1 cellular context compared by ENCODE assay signal in the genomic region with DNA sequence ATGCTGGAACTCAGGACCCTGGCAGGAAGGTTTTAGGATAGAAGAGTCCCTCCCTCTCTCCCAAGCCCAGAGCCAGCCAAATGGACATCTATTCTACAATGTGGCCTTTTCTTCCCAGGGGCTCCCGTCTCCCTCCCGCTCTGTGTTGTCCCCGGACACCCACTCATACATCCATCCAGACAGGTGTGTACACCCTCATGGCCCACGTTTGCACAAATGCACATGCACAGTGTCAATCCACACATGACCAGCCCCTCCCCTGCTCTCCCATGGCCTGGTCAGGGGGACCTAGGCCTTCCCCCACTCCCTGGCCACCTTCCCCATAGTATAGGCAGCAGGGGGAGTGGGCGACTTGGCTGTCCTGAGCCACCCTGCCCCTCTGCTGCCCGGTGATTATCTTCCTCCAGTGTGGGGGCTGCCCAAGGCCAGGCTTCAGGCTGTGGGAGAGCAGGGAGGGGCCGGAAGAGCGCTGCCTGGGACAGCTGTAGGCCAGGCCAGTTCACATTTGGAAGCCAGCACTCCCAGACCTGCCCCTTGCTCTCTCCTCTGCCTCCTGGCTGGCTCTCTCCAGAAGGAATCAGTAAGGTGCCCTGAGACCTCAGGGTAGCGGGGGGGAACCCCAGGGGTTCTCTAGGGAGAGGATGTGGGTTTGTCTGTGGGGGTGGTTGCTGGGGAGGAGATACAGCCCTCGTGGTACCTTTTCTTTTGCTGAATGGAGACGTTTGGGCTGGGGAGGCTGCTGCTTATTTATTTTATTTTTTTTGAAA.
TF ChIP-seq lines count a peak whose summit lies in the region.

No MANE protein-coding gene starts in this region.

TF ChIP-seq in GM12878, 131 proteins besides CTCF, POLR2A, EP300 and RAD21 (continued from another document and continues in another):
- TF ChIP-seq, protein P1, sequence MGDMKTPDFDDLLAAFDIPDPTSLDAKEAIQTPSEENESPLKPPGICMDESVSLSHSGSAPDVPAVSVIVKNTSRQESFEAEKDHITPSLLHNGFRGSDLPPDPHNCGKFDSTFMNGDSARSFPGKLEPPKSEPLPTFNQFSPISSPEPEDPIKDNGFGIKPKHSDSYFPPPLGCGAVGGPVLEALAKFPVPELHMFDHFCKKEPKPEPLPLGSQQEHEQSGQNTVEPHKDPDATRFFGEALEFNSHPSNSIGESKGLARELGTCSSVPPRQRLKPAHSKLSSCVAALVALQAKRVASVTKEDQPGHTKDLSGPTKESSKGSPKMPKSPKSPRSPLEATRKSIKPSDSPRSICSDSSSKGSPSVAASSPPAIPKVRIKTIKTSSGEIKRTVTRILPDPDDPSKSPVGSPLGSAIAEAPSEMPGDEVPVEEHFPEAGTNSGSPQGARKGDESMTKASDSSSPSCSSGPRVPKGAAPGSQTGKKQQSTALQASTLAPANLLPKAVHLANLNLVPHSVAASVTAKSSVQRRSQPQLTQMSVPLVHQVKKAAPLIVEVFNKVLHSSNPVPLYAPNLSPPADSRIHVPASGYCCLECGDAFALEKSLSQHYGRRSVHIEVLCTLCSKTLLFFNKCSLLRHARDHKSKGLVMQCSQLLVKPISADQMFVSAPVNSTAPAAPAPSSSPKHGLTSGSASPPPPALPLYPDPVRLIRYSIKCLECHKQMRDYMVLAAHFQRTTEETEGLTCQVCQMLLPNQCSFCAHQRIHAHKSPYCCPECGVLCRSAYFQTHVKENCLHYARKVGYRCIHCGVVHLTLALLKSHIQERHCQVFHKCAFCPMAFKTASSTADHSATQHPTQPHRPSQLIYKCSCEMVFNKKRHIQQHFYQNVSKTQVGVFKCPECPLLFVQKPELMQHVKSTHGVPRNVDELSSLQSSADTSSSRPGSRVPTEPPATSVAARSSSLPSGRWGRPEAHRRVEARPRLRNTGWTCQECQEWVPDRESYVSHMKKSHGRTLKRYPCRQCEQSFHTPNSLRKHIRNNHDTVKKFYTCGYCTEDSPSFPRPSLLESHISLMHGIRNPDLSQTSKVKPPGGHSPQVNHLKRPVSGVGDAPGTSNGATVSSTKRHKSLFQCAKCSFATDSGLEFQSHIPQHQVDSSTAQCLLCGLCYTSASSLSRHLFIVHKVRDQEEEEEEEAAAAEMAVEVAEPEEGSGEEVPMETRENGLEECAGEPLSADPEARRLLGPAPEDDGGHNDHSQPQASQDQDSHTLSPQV (IDR thresholded peaks at IDR 0.05) = no peak
- TF ChIP-seq SMARCA5 (IDR thresholded peaks at IDR 0.05) = no peak
- TF ChIP-seq, protein P2, sequence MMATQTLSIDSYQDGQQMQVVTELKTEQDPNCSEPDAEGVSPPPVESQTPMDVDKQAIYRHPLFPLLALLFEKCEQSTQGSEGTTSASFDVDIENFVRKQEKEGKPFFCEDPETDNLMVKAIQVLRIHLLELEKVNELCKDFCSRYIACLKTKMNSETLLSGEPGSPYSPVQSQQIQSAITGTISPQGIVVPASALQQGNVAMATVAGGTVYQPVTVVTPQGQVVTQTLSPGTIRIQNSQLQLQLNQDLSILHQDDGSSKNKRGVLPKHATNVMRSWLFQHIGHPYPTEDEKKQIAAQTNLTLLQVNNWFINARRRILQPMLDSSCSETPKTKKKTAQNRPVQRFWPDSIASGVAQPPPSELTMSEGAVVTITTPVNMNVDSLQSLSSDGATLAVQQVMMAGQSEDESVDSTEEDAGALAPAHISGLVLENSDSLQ (IDR thresholded peaks at IDR 0.05) = no peak
- no peak for TF ChIP-seq HDAC2 (IDR thresholded peaks at IDR 0.05)
- no peak for TF ChIP-seq SUZ12 (IDR thresholded peaks at IDR 0.05; ENCODE audit: unreplicated experiment)
- no peak for TF ChIP-seq KAT2A (conservative IDR thresholded peaks at IDR 0.05; ENCODE audit: control insufficient read depth, low read depth, low read length)
- TF ChIP-seq CBX5 (IDR thresholded peaks at IDR 0.05; ENCODE audit: low read depth) = no peak
- no peak for TF ChIP-seq NR2C2 (IDR thresholded peaks at IDR 0.05; ENCODE audit: borderline replicate concordance, control insufficient read depth, insufficient read length, low read depth)
- no peak for TF ChIP-seq KLF5 (IDR thresholded peaks at IDR 0.05; ENCODE audit: partially characterized antibody)
- peak; percentile 90 for TF ChIP-seq IKZF1 (conservative IDR thresholded peaks at IDR 0.05)
- no peak for TF ChIP-seq ZBED1 (IDR thresholded peaks at IDR 0.05; ENCODE audit: borderline replicate concordance)
- TF ChIP-seq, protein P3, sequence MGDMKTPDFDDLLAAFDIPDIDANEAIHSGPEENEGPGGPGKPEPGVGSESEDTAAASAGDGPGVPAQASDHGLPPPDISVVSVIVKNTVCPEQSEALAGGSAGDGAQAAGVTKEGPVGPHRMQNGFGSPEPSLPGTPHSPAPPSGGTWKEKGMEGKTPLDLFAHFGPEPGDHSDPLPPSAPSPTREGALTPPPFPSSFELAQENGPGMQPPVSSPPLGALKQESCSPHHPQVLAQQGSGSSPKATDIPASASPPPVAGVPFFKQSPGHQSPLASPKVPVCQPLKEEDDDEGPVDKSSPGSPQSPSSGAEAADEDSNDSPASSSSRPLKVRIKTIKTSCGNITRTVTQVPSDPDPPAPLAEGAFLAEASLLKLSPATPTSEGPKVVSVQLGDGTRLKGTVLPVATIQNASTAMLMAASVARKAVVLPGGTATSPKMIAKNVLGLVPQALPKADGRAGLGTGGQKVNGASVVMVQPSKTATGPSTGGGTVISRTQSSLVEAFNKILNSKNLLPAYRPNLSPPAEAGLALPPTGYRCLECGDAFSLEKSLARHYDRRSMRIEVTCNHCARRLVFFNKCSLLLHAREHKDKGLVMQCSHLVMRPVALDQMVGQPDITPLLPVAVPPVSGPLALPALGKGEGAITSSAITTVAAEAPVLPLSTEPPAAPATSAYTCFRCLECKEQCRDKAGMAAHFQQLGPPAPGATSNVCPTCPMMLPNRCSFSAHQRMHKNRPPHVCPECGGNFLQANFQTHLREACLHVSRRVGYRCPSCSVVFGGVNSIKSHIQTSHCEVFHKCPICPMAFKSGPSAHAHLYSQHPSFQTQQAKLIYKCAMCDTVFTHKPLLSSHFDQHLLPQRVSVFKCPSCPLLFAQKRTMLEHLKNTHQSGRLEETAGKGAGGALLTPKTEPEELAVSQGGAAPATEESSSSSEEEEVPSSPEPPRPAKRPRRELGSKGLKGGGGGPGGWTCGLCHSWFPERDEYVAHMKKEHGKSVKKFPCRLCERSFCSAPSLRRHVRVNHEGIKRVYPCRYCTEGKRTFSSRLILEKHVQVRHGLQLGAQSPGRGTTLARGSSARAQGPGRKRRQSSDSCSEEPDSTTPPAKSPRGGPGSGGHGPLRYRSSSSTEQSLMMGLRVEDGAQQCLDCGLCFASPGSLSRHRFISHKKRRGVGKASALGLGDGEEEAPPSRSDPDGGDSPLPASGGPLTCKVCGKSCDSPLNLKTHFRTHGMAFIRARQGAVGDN (IDR thresholded peaks at IDR 0.05) = no peak
- no peak for TF ChIP-seq PAX8 (IDR thresholded peaks at IDR 0.05)
- TF ChIP-seq, protein P4, sequence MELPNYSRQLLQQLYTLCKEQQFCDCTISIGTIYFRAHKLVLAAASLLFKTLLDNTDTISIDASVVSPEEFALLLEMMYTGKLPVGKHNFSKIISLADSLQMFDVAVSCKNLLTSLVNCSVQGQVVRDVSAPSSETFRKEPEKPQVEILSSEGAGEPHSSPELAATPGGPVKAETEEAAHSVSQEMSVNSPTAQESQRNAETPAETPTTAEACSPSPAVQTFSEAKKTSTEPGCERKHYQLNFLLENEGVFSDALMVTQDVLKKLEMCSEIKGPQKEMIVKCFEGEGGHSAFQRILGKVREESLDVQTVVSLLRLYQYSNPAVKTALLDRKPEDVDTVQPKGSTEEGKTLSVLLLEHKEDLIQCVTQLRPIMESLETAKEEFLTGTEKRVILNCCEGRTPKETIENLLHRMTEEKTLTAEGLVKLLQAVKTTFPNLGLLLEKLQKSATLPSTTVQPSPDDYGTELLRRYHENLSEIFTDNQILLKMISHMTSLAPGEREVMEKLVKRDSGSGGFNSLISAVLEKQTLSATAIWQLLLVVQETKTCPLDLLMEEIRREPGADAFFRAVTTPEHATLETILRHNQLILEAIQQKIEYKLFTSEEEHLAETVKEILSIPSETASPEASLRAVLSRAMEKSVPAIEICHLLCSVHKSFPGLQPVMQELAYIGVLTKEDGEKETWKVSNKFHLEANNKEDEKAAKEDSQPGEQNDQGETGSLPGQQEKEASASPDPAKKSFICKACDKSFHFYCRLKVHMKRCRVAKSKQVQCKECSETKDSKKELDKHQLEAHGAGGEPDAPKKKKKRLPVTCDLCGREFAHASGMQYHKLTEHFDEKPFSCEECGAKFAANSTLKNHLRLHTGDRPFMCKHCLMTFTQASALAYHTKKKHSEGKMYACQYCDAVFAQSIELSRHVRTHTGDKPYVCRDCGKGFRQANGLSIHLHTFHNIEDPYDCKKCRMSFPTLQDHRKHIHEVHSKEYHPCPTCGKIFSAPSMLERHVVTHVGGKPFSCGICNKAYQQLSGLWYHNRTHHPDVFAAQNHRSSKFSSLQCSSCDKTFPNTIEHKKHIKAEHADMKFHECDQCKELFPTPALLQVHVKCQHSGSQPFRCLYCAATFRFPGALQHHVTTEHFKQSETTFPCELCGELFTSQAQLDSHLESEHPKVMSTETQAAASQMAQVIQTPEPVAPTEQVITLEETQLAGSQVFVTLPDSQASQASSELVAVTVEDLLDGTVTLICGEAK (IDR thresholded peaks at IDR 0.05; ENCODE audit: borderline replicate concordance) = no peak
- TF ChIP-seq, protein P5, sequence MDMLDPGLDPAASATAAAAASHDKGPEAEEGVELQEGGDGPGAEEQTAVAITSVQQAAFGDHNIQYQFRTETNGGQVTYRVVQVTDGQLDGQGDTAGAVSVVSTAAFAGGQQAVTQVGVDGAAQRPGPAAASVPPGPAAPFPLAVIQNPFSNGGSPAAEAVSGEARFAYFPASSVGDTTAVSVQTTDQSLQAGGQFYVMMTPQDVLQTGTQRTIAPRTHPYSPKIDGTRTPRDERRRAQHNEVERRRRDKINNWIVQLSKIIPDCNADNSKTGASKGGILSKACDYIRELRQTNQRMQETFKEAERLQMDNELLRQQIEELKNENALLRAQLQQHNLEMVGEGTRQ (IDR thresholded peaks at IDR 0.05; ENCODE audit: borderline replicate concordance, low read depth, low read length) = no peak; the same call in 1 of the 2 replicates
- TF ChIP-seq, protein P6, sequence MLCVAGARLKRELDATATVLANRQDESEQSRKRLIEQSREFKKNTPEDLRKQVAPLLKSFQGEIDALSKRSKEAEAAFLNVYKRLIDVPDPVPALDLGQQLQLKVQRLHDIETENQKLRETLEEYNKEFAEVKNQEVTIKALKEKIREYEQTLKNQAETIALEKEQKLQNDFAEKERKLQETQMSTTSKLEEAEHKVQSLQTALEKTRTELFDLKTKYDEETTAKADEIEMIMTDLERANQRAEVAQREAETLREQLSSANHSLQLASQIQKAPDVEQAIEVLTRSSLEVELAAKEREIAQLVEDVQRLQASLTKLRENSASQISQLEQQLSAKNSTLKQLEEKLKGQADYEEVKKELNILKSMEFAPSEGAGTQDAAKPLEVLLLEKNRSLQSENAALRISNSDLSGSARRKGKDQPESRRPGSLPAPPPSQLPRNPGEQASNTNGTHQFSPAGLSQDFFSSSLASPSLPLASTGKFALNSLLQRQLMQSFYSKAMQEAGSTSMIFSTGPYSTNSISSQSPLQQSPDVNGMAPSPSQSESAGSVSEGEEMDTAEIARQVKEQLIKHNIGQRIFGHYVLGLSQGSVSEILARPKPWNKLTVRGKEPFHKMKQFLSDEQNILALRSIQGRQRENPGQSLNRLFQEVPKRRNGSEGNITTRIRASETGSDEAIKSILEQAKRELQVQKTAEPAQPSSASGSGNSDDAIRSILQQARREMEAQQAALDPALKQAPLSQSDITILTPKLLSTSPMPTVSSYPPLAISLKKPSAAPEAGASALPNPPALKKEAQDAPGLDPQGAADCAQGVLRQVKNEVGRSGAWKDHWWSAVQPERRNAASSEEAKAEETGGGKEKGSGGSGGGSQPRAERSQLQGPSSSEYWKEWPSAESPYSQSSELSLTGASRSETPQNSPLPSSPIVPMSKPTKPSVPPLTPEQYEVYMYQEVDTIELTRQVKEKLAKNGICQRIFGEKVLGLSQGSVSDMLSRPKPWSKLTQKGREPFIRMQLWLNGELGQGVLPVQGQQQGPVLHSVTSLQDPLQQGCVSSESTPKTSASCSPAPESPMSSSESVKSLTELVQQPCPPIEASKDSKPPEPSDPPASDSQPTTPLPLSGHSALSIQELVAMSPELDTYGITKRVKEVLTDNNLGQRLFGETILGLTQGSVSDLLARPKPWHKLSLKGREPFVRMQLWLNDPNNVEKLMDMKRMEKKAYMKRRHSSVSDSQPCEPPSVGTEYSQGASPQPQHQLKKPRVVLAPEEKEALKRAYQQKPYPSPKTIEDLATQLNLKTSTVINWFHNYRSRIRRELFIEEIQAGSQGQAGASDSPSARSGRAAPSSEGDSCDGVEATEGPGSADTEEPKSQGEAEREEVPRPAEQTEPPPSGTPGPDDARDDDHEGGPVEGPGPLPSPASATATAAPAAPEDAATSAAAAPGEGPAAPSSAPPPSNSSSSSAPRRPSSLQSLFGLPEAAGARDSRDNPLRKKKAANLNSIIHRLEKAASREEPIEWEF (IDR thresholded peaks at IDR 0.05; ENCODE audit: insufficient replicate concordance, low read depth, low read length) = no peak
- no peak for TF ChIP-seq NFYA (IDR thresholded peaks at IDR 0.05; ENCODE audit: borderline replicate concordance, low read depth, low read length)
- TF ChIP-seq POLR2AphosphoS2 (IDR thresholded peaks at IDR 0.05; ENCODE audit: low read depth, low read length) = no peak
- no peak for TF ChIP-seq BRCA1 (IDR thresholded peaks at IDR 0.05; ENCODE audit: low read depth, low read length)
- TF ChIP-seq MXI1 (IDR thresholded peaks at IDR 0.05; ENCODE audit: low read depth, low read length) = peak; percentile 51
- peak; percentile 83 for TF ChIP-seq CBFB (IDR thresholded peaks at IDR 0.05; ENCODE audit: low read depth)
- TF ChIP-seq SREBF1 (IDR thresholded peaks at IDR 0.05; ENCODE audit: low read length) = no peak
- TF ChIP-seq, protein P7, sequence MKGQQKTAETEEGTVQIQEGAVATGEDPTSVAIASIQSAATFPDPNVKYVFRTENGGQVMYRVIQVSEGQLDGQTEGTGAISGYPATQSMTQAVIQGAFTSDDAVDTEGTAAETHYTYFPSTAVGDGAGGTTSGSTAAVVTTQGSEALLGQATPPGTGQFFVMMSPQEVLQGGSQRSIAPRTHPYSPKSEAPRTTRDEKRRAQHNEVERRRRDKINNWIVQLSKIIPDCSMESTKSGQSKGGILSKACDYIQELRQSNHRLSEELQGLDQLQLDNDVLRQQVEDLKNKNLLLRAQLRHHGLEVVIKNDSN (IDR thresholded peaks at IDR 0.05; ENCODE audit: borderline replicate concordance, extremely low read length, insufficient read depth, low read depth, low read length) = no peak
- TF ChIP-seq, protein P8, sequence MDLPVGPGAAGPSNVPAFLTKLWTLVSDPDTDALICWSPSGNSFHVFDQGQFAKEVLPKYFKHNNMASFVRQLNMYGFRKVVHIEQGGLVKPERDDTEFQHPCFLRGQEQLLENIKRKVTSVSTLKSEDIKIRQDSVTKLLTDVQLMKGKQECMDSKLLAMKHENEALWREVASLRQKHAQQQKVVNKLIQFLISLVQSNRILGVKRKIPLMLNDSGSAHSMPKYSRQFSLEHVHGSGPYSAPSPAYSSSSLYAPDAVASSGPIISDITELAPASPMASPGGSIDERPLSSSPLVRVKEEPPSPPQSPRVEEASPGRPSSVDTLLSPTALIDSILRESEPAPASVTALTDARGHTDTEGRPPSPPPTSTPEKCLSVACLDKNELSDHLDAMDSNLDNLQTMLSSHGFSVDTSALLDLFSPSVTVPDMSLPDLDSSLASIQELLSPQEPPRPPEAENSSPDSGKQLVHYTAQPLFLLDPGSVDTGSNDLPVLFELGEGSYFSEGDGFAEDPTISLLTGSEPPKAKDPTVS (IDR thresholded peaks at IDR 0.05; ENCODE audit: low read depth, low read length) = no peak
